18 cellular contexts compared by ENCODE assay signal in the genomic region with DNA sequence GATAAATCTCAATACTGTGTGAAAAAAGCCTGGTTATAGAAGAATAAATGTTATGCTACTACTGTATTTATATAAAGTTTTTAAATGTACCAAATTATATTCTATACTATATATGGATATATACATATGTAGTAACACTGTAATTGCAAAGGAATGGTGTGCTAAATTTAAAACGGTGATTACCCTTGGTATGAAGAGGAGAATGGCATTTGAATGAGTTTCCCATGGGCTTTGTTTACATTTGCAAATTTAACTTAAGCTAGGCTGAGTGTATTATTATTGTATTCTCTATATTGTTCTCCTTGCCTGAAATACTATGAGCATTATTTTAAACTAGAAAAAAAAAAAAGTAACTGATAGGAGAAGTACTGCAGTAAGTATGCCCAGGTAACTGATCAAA.
"Had no signal": no experiment of that assay in that cellular context is flagged by ENCODE, and none has a peak within 500 bp of the region (broad histone marks: within the 10 kb centered on the region; RNA-seq: fewer than 3 reads in every experiment).

No MANE protein-coding gene starts in this region.

- H3K9me3 ChIP-seq: ascending aorta, gastroesophageal sphincter, heart left ventricle, sigmoid colon, thyroid gland had no signal

- H3K36me3 ChIP-seq: ascending aorta, gastroesophageal sphincter, heart left ventricle, sigmoid colon, thyroid gland had no signal

- DNase-seq: activated CD4-positive, alpha-beta T cell treated with anti-CD3 and anti-CD28 coated beads, Interleukin-2, amount 10 ng/mL, durations not matched to agents 7 days and 5 days; activated CD8-positive, alpha-beta T cell treated with anti-CD3 and anti-CD28 coated beads, Interleukin-2, amount 10 ng/mL, durations not matched to agents 7 days and 5 days; activated naive CD4-positive, alpha-beta T cell treated with anti-CD3 and anti-CD28 coated beads for 36 hours; activated T-cell treated with anti-CD3 and anti-CD28 coated beads, Interleukin-2, amount 50 U/mL, for 24 hours; effector CD4-positive, alpha-beta T cell; heart left ventricle; nephron progenitor cell; occipital lobe; posterior cingulate gyrus; sigmoid colon; stimulated activated CD4-positive, alpha-beta T cell treated with anti-CD3 and anti-CD28 coated beads, Interleukin-12 subunit alpha, Interleukin-12 subunit beta, amount 100 ng/mL, for 4 hours; stimulated activated CD4-positive, alpha-beta T cell treated with anti-CD3 and anti-CD28 coated beads, Interleukin-2, amount 100 ng/mL, for 24 hours; stimulated activated naive CD4-positive, alpha-beta T cell treated with Interleukin-2 at 50 U/mL for 16 hours; thyroid gland had no signal

- H3K27ac ChIP-seq: gastroesophageal sphincter, heart left ventricle, sigmoid colon, thyroid gland had no signal

- H3K27me3 Mint-ChIP-seq: activated CD4-positive, alpha-beta T cell treated with anti-CD3 and anti-CD28 coated beads, Interleukin-2, amount 10 ng/mL, durations not matched to agents 7 days and 5 days; activated T-cell treated with anti-CD3 and anti-CD28 coated beads, Interleukin-2, amount 50 U/mL, for 24 hours had no signal

- H3K27ac Mint-ChIP-seq: activated CD4-positive, alpha-beta T cell treated with anti-CD3 and anti-CD28 coated beads, Interleukin-2, amount 10 ng/mL, durations not matched to agents 7 days and 5 days; activated CD8-positive, alpha-beta T cell treated with anti-CD3 and anti-CD28 coated beads, Interleukin-2, amount 10 ng/mL, durations not matched to agents 7 days and 5 days; activated naive CD4-positive, alpha-beta T cell treated with anti-CD3 and anti-CD28 coated beads for 36 hours; activated T-cell treated with anti-CD3 and anti-CD28 coated beads, Interleukin-2, amount 50 U/mL, for 24 hours; activated T-helper 2 cell treated with anti-CD3 and anti-CD28 coated beads, Interferon-gamma antibody, Interleukin-2, Interleukin-4, amounts not matched to agents 10 μg/mL and 5 μg/mL and 100 μg/mL, durations not matched to agents 14 hours and 24 hours and 36 hours; nephron progenitor cell had no signal

- ATAC-seq: activated CD8-positive, alpha-beta T cell treated with anti-CD3 and anti-CD28 coated beads, Interleukin-2, amount 10 ng/mL, durations not matched to agents 7 days and 5 days; gastroesophageal sphincter; heart left ventricle had no signal

- FAIRE-seq: urothelium cell line had no signal

- H3K27me3 ChIP-seq: ascending aorta, gastroesophageal sphincter, heart left ventricle, sigmoid colon, thyroid gland had no signal

- H3K4me3 Mint-ChIP-seq: activated CD4-positive, alpha-beta T cell treated with anti-CD3 and anti-CD28 coated beads, Interleukin-2, amount 10 ng/mL, durations not matched to agents 7 days and 5 days; activated CD8-positive, alpha-beta T cell treated with anti-CD3 and anti-CD28 coated beads, Interleukin-2, amount 10 ng/mL, durations not matched to agents 7 days and 5 days; activated naive CD4-positive, alpha-beta T cell treated with anti-CD3 and anti-CD28 coated beads for 36 hours; activated T-cell treated with anti-CD3 and anti-CD28 coated beads, Interleukin-2, amount 50 U/mL, for 24 hours; nephron progenitor cell had no signal

- H3K4me3 ChIP-seq: ascending aorta, gastroesophageal sphincter, heart left ventricle, sigmoid colon, thyroid gland had no signal

- H3K9me3 Mint-ChIP-seq: activated naive CD4-positive, alpha-beta T cell treated with anti-CD3 and anti-CD28 coated beads for 36 hours; activated T-cell treated with anti-CD3 and anti-CD28 coated beads, Interleukin-2, amount 50 U/mL, for 24 hours; activated T-helper 2 cell treated with anti-CD3 and anti-CD28 coated beads, Interferon-gamma antibody, Interleukin-2, Interleukin-4, amounts not matched to agents 10 μg/mL and 5 μg/mL and 100 μg/mL, durations not matched to agents 14 hours and 24 hours and 36 hours; nephron progenitor cell had no signal
